ENCODE assay signal across 8 cellular contexts in genomic region chr3:5187920-5188418, GRCh38. TPM values are rescaled to one million over a fixed set of nuclear protein-coding genes. Genes with fewer than 3 reads are reported as not detected.
DNase-seq lines count a peak whose midpoint lies in the region; ATAC-seq and TF ChIP-seq lines count a peak whose summit lies in the region.

No MANE protein-coding gene starts in this region.

- ATAC-seq in GM19455 (IDR thresholded peaks at IDR 0.05; ENCODE audit: unreplicated experiment) (peak; percentile 26), HG03469 (IDR thresholded peaks at IDR 0.05; ENCODE audit: unreplicated experiment) (peak; percentile 1), activated B cell treated with CpG ODN at 0.5 μM for 24 hours (ENCODE audit: low read depth) (peak; percentile 10), left lung (peak; percentile 8)

- H3K9me3 Mint-ChIP-seq in activated B cell treated with CpG ODN at 0.5 μM for 24 hours (no peaks in the 10 kb centered on the region), chondrocyte (ENCODE audit: low read depth) (no peaks in the 10 kb centered on the region)

- H3K4me3 Mint-ChIP-seq in activated B cell treated with CpG ODN at 0.5 μM for 24 hours: peak overlapping the region; percentile 98
- peak overlapping the region; percentile 97 for H3K4me3 Mint-ChIP-seq in chondrocyte (ENCODE audit: unreplicated experiment)

- H3K36me3 Mint-ChIP-seq in activated B cell treated with CpG ODN at 0.5 μM for 24 hours (ENCODE audit: low read depth) (peaks cover 39% of the 10 kb centered on the region), chondrocyte (ENCODE audit: low read depth) (no peaks in the 10 kb centered on the region)

- H3K27me3 Mint-ChIP-seq in activated B cell treated with CpG ODN at 0.5 μM for 24 hours (no peaks in the 10 kb centered on the region), chondrocyte (ENCODE audit: low read depth) (no peaks in the 10 kb centered on the region)

- CTCF ChIA-PET in BJ (lab: Yijun Ruan, JAX) (interaction anchor here (0.7 kb wide), 2 partner anchors 67 to 444 kb away, joined by 3 read pairs; no protein-coding TSS in a partner anchor), activated B cell treated with CpG ODN at 0.5 μM for 24 hours (lab: Charles Lee) (interaction anchor here (1.3 to 2.1 kb wide), 3 partner anchors 11 to 64 kb away, joined by 3 to 8 read pairs (median 3); no protein-coding TSS in a partner anchor)

- POLR2A ChIA-PET in BJ (lab: Charles Lee): no interaction called here
- POLR2A ChIA-PET in activated B cell treated with CpG ODN at 0.5 μM for 24 hours (lab: Charles Lee): interaction anchor here (1.3 to 6.6 kb wide), 11 partner anchors 9 to 694 kb away, joined by 3 to 129 read pairs (median 15); partner anchors contain the start of genes ARL8B, BHLHE40 and ITPR1

- TF ChIP-seq CTCF in BJ (IDR thresholded peaks at IDR 0.05; ENCODE audit: insufficient read depth, low read depth, low read length) (no peak), activated B cell treated with CpG ODN at 0.5 μM for 24 hours (IDR thresholded peaks at IDR 0.05) (no peak), chondrocyte (IDR thresholded peaks at IDR 0.05) (no peak), left lung (IDR thresholded peaks at IDR 0.05) (no peak)

- H3K36me3 ChIP-seq in BJ (ENCODE audit: control insufficient read depth, insufficient read depth, low read length) (no peaks in the 10 kb centered on the region), left lung (no peaks in the 10 kb centered on the region)

- H3K27me3 ChIP-seq in BJ (ENCODE audit: control insufficient read depth, insufficient read depth, low read length) (no peaks in the 10 kb centered on the region), left lung (no peaks in the 10 kb centered on the region)

- intact Hi-C loops in activated B cell treated with CpG ODN at 0.5 μM for 24 hours (cut with micrococcal nuclease): loop anchor here (1.0 to 10.0 kb wide), 9 partner anchors 9 to 695 kb away; partner anchors contain the start of genes ARL8B and ITPR1
- intact Hi-C loops in left lung (cut with DNase I): no loop called here

- peak overlapping the region; percentile 99 for H3K27ac Mint-ChIP-seq in activated B cell treated with CpG ODN at 0.5 μM for 24 hours
- H3K27ac Mint-ChIP-seq in chondrocyte (ENCODE audit: unreplicated experiment): peak overlapping the region; percentile 93

- H3K4me1 ChIP-seq in left lung: peaks cover 18 to 78% of the 10 kb centered on the region in 2 donors

- H3K9me3 ChIP-seq in left lung: no peaks in the 10 kb centered on the region

- peak overlapping the region; percentile 97 to 100 for H3K27ac ChIP-seq in left lung

- H3K4me3 ChIP-seq in BJ (ENCODE audit: low read depth, low read length): peak overlapping the region; percentile 88
- H3K4me3 ChIP-seq in left lung: peak overlapping the region; percentile 89 to 97

- H3K4me1 Mint-ChIP-seq in activated B cell treated with CpG ODN at 0.5 μM for 24 hours (peaks cover 73% of the 10 kb centered on the region), chondrocyte (ENCODE audit: low read depth) (peaks cover 51% of the 10 kb centered on the region)

- DNase-seq in BJ (ENCODE audit: low read depth) (no peak), activated B cell treated with CpG ODN at 0.5 μM for 24 hours (peak; percentile 65), chondrocyte (ENCODE audit: low spot score) (no peak), left lung (peak; percentile 43 to 91), cerebellar nuclear complex (lab: John Stamatoyannopoulos, UW) (no peak)
- peak; percentile 48 for DNase-seq in stimulated activated CD8-positive, alpha-beta memory T cell treated with anti-CD3 and anti-CD28 coated beads, Interleukin-4, amount 100 ng/mL, for 24 hours (ENCODE audit: low read depth)

RNA-seq across cellular contexts. Expression of gene EDEM1, which starts 0.5 kb away (rescaled TPM):
- 21.3 and 29.8 TPM in 2 replicates for polyA plus RNA-seq in BJ (2011; rRNA removed)
- 23.4 and 27.7 TPM in 2 replicates for polyA minus RNA-seq in BJ (2011; rRNA and poly(A)+ RNA removed)
- total RNA-seq in activated B cell treated with CpG ODN at 0.5 μM for 24 hours (171 and 185 TPM in 2 replicates), chondrocyte (39.0 to 51.2 TPM (median 49.1 TPM) in 3 replicates), left lung (100 to 1,000 TPM; 103 to 104 TPM)

Comparison
In these comparisons a context has a peak if more than half of its experiments do, and no peak if none do; other contexts are left out.
1. DNase-seq: peak in activated B cell treated with CpG ODN at 0.5 μM for 24 hours (single experiment), left lung (2 of 2) and stimulated activated CD8-positive, alpha-beta memory T cell treated with anti-CD3 and anti-CD28 coated beads, Interleukin-4, amount 100 ng/mL, for 24 hours (single experiment); none in BJ (single experiment), chondrocyte (single experiment) and cerebellar nuclear complex (0 of 2).
2. Peak in every context shown above with its lines, with median percentiles within 50 percentile points of each other: ATAC-seq.